ENCODE assay signal across 17 cellular contexts in the genomic region with DNA sequence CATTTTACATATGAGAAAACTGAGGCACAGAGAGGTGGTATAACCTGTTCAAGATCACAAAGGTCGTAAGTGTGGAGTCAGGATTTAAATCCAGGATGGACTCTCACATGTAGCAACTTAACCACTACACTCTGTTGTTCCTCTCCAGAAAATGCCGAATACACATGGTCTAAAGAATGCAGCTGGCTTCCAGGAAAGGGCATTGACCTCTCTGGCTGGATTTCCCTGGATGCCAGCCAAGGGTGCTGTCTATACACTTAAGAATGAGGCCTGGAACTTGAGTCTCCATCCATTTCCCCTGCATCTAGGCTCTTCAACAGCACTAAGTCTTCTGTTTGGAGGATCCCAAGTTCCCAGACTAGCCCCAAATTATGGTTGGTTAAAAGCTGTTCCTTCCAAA.
DNase-seq lines count a peak whose midpoint lies in the region; ATAC-seq and TF ChIP-seq lines count a peak whose summit lies in the region.
"Had no signal": no experiment of that assay in that cellular context is flagged by ENCODE, and none has a peak within 500 bp of the region (broad histone marks: within the 10 kb centered on the region; RNA-seq: fewer than 3 reads in every experiment).

No MANE protein-coding gene starts in this region.

- H3K4me3 ChIP-seq in cardiac fibroblast (replicated peaks in 1 of 2; ENCODE audit: low read depth in 2 of 2, low read length in 2 of 2) = no peak overlapping the region
- H3K4me3 ChIP-seq: ascending aorta had no signal

- intact Hi-C loops in Right ventricle myocardium superior (cut with DNase I) = no loop called here
- intact Hi-C loops in cardiac septum (cut with DNase I) = no loop called here

- DNase-seq in Right ventricle myocardium superior (peak; percentile 66), cardiac septum (ENCODE audit: low spot score) (no peak), cardiac fibroblast (ENCODE audit: low read depth in 2 of 2) (peak; percentile 27 to 81), left kidney (ENCODE audit: low read depth, low spot score) (peak; percentile 24), ureter (ENCODE audit: low spot score) (peak; percentile 45), DMS153 (lab: John Stamatoyannopoulos, UW) (no peak), NK-92 (lab: John Stamatoyannopoulos, UW; ENCODE audit: unreplicated experiment) (no peak)
- DNase-seq: activated CD8-positive, alpha-beta memory T cell treated with anti-CD3 and anti-CD28 coated beads for 24 hours; CD8-positive, alpha-beta memory T cell; effector CD4-positive, alpha-beta T cell; HFFc6; immature natural killer cell; NCI-H1436; OCI-M1; posterior cingulate gyrus had no signal

- ATAC-seq in Right ventricle myocardium superior (ENCODE audit: poor library complexity) (peak; percentile 39), HG03135 (IDR thresholded peaks at IDR 0.05; ENCODE audit: unreplicated experiment) (no peak)

- TF ChIP-seq CTCF in cardiac fibroblast (IDR thresholded peaks at IDR 0.05; ENCODE audit: low read depth, low read length) = no peak

Comparison
In these comparisons a context has a peak if more than half of its experiments do, and no peak if none do; other contexts are left out.
1. DNase-seq: peak in Right ventricle myocardium superior (single experiment), cardiac fibroblast (2 of 2), left kidney (single experiment) and ureter (single experiment); none in cardiac septum (single experiment), DMS153 (single experiment) and NK-92 (single experiment).